ENCODE assay signal across 1 cellular context in the genomic region with DNA sequence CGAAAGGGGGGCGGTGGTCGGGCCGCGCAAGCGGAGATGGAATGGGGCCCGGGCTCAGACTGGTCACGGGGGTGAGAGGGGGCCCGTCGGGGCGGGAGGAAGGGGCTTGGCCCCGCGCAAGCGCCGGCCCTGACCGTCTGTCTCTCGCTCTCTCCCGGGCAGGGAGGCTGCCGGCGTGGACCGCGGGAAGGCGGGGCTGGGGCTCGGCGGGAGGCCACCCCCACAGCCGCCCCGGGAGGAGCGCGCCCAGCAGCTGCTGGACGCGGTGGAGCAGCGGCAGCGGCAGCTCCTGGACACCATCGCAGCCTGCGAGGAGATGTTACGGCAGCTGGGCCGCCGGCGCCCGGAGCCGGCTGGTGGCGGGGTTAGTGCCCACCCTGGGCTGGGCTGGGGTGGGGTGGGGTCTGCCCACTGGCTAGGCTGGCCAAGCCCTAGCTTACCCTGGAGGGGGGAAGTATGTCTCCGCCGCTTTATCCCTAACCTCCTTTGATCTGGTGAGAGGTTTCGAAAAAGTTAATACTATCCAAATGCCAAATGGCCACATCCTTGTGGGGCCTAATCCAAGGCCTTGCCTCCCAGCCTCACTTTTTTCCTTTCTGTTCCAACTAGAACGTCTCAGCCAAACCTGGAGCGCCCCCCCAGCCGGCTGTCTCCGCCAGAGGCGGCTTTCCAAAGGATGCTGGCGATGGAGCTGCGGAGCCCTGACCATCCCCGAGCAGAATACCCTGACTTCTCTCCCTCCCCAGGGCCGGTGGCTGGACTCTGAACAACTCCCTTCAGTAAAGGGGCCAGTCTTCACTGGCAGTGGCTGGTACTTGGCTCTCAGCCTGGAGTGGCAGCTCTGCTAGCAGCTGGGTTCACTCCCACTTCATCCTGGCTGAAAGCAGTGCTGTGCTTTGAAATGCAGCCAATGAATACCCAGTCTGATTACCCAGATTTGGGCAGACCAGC.
TF ChIP-seq lines count a peak whose summit lies in the region.

No MANE protein-coding gene starts in this region.

TF ChIP-seq in K562, 482 proteins besides CTCF, POLR2A, EP300 and RAD21 (continued from another document and continues in another):
- TF ChIP-seq ADNP (tag; IDR thresholded peaks at IDR 0.05) (no peak), DDX20 (tag; IDR thresholded peaks at IDR 0.05; ENCODE audit: low read depth) (no peak), RBM22 (IDR thresholded peaks at IDR 0.05; ENCODE audit: low read depth, low read length, poor library complexity, severe bottlenecking) (peak; percentile 76), TFAM (CRISPR knock-in tag; conservative IDR thresholded peaks at IDR 0.05) (no peak), ZNF780A (CRISPR knock-in tag; IDR thresholded peaks at IDR 0.05) (no peak), ZBTB1 (CRISPR knock-in tag; IDR thresholded peaks at IDR 0.05; ENCODE audit: borderline replicate concordance, low read depth) (no peak), CBX5 (IDR thresholded peaks at IDR 0.05; ENCODE audit: borderline replicate concordance, low read depth) (no peak), SIRT6 (IDR thresholded peaks at IDR 0.05; ENCODE audit: low read depth, low read length) (no peak), CCNT2 (IDR thresholded peaks at IDR 0.05; ENCODE audit: borderline replicate concordance, extremely low read depth, insufficient read length, low read depth, low read length) (peak; percentile 18), ZNF224 (CRISPR knock-in tag; IDR thresholded peaks at IDR 0.05) (no peak), NEUROD1 (IDR thresholded peaks at IDR 0.05; ENCODE audit: borderline replicate concordance, low read depth, low read length, partially characterized antibody) (no peak), PHF8 (IDR thresholded peaks at IDR 0.05; ENCODE audit: borderline replicate concordance, low read length) (no peak), ZNF695 (CRISPR knock-in tag; IDR thresholded peaks at IDR 0.05) (no peak), ELF1 (tag; IDR thresholded peaks at IDR 0.05) (0 out of 2 replicates have a peak, but pooled peaks have one; percentile 15), ASH1L (IDR thresholded peaks at IDR 0.05; ENCODE audit: borderline replicate concordance, low read depth, partially characterized antibody) (no peak), EP400 (IDR thresholded peaks at IDR 0.05) (no peak; the same call in 1 of the 2 replicates), MAZ (CRISPR knock-in tag; conservative IDR thresholded peaks at IDR 0.05 in 1 of 2, IDR thresholded peaks at IDR 0.05 in 1 of 2) (peak; percentile 72 to 86; a peak in 3 of 4 replicates), JUN (IDR thresholded peaks at IDR 0.05; ENCODE audit: borderline replicate concordance, low read depth, low read length) (no peak), JUN (CRISPR knock-in tag; IDR thresholded peaks at IDR 0.05; ENCODE audit: borderline replicate concordance) (0 out of 2 replicates have a peak, but pooled peaks have one; percentile 34), STAT5A (IDR thresholded peaks at IDR 0.05; ENCODE audit: borderline replicate concordance, low read length) (no peak), DMBX1 (CRISPR knock-in tag; IDR thresholded peaks at IDR 0.05; ENCODE audit: borderline replicate concordance) (no peak), HMGN3 (IDR thresholded peaks at IDR 0.05; ENCODE audit: borderline replicate concordance, extremely low read depth, insufficient read length, low read depth, low read length) (peak; percentile 62), ZNF445 (CRISPR knock-in tag; IDR thresholded peaks at IDR 0.05; ENCODE audit: low read depth) (no peak), U2AF1 (optimal IDR thresholded peaks at IDR 0.05; ENCODE audit: low read depth, low read length) (no peak), PHB2 (IDR thresholded peaks at IDR 0.05; ENCODE audit: low read depth) (no peak), NFIX (CRISPR knock-in tag; IDR thresholded peaks at IDR 0.05; ENCODE audit: low read depth) (no peak), SNIP1 (IDR thresholded peaks at IDR 0.05; ENCODE audit: low read depth) (no peak), HEY1 (CRISPR knock-in tag; IDR thresholded peaks at IDR 0.05; ENCODE audit: borderline replicate concordance) (no peak)
- TF ChIP-seq, protein P1, sequence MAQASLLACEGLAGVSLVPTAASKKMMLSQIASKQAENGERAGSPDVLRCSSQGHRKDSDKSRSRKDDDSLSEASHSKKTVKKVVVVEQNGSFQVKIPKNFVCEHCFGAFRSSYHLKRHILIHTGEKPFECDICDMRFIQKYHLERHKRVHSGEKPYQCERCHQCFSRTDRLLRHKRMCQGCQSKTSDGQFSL (CRISPR knock-in tag; IDR thresholded peaks at IDR 0.05) = peak; percentile 62; the same call in 1 of the 2 replicates
- TF ChIP-seq, protein P1 (tag; IDR thresholded peaks at IDR 0.05) = peak in 1 of 2 experiments; percentile 75; a peak in 2 of 4 replicates
- TF ChIP-seq, protein P2, sequence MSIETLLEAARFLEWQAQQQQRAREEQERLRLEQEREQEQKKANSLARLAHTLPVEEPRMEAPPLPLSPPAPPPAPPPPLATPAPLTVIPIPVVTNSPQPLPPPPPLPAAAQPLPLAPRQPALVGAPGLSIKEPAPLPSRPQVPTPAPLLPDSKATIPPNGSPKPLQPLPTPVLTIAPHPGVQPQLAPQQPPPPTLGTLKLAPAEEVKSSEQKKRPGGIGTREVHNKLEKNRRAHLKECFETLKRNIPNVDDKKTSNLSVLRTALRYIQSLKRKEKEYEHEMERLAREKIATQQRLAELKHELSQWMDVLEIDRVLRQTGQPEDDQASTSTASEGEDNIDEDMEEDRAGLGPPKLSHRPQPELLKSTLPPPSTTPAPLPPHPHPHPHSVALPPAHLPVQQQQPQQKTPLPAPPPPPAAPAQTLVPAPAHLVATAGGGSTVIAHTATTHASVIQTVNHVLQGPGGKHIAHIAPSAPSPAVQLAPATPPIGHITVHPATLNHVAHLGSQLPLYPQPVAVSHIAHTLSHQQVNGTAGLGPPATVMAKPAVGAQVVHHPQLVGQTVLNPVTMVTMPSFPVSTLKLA (conservative IDR thresholded peaks at IDR 0.05) = peak; percentile 46 to 75; a peak in 3 of 4 replicates
- TF ChIP-seq, protein P3, sequence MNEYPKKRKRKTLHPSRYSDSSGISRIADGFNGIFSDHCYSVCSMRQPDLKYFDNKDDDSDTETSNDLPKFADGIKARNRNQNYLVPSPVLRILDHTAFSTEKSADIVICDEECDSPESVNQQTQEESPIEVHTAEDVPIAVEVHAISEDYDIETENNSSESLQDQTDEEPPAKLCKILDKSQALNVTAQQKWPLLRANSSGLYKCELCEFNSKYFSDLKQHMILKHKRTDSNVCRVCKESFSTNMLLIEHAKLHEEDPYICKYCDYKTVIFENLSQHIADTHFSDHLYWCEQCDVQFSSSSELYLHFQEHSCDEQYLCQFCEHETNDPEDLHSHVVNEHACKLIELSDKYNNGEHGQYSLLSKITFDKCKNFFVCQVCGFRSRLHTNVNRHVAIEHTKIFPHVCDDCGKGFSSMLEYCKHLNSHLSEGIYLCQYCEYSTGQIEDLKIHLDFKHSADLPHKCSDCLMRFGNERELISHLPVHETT (CRISPR knock-in tag; conservative IDR thresholded peaks at IDR 0.05 in 1 of 2, IDR thresholded peaks at IDR 0.05 in 1 of 2) = peak in 1 of 2 experiments; percentile 61; a peak in 2 of 4 replicates
- TF ChIP-seq, protein P4, sequence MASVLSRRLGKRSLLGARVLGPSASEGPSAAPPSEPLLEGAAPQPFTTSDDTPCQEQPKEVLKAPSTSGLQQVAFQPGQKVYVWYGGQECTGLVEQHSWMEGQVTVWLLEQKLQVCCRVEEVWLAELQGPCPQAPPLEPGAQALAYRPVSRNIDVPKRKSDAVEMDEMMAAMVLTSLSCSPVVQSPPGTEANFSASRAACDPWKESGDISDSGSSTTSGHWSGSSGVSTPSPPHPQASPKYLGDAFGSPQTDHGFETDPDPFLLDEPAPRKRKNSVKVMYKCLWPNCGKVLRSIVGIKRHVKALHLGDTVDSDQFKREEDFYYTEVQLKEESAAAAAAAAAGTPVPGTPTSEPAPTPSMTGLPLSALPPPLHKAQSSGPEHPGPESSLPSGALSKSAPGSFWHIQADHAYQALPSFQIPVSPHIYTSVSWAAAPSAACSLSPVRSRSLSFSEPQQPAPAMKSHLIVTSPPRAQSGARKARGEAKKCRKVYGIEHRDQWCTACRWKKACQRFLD (CRISPR knock-in tag; IDR thresholded peaks at IDR 0.05) = no peak
- TF ChIP-seq, protein P5, sequence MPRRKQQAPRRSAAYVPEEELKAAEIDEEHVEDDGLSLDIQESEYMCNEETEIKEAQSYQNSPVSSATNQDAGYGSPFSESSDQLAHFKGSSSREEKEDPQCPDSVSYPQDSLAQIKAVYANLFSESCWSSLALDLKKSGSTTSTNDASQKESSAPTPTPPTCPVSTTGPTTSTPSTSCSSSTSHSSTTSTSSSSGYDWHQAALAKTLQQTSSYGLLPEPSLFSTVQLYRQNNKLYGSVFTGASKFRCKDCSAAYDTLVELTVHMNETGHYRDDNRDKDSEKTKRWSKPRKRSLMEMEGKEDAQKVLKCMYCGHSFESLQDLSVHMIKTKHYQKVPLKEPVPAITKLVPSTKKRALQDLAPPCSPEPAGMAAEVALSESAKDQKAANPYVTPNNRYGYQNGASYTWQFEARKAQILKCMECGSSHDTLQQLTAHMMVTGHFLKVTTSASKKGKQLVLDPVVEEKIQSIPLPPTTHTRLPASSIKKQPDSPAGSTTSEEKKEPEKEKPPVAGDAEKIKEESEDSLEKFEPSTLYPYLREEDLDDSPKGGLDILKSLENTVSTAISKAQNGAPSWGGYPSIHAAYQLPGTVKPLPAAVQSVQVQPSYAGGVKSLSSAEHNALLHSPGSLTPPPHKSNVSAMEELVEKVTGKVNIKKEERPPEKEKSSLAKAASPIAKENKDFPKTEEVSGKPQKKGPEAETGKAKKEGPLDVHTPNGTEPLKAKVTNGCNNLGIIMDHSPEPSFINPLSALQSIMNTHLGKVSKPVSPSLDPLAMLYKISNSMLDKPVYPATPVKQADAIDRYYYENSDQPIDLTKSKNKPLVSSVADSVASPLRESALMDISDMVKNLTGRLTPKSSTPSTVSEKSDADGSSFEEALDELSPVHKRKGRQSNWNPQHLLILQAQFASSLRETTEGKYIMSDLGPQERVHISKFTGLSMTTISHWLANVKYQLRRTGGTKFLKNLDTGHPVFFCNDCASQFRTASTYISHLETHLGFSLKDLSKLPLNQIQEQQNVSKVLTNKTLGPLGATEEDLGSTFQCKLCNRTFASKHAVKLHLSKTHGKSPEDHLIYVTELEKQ (CRISPR knock-in tag; IDR thresholded peaks at IDR 0.05) = no peak
- TF ChIP-seq, protein P6, sequence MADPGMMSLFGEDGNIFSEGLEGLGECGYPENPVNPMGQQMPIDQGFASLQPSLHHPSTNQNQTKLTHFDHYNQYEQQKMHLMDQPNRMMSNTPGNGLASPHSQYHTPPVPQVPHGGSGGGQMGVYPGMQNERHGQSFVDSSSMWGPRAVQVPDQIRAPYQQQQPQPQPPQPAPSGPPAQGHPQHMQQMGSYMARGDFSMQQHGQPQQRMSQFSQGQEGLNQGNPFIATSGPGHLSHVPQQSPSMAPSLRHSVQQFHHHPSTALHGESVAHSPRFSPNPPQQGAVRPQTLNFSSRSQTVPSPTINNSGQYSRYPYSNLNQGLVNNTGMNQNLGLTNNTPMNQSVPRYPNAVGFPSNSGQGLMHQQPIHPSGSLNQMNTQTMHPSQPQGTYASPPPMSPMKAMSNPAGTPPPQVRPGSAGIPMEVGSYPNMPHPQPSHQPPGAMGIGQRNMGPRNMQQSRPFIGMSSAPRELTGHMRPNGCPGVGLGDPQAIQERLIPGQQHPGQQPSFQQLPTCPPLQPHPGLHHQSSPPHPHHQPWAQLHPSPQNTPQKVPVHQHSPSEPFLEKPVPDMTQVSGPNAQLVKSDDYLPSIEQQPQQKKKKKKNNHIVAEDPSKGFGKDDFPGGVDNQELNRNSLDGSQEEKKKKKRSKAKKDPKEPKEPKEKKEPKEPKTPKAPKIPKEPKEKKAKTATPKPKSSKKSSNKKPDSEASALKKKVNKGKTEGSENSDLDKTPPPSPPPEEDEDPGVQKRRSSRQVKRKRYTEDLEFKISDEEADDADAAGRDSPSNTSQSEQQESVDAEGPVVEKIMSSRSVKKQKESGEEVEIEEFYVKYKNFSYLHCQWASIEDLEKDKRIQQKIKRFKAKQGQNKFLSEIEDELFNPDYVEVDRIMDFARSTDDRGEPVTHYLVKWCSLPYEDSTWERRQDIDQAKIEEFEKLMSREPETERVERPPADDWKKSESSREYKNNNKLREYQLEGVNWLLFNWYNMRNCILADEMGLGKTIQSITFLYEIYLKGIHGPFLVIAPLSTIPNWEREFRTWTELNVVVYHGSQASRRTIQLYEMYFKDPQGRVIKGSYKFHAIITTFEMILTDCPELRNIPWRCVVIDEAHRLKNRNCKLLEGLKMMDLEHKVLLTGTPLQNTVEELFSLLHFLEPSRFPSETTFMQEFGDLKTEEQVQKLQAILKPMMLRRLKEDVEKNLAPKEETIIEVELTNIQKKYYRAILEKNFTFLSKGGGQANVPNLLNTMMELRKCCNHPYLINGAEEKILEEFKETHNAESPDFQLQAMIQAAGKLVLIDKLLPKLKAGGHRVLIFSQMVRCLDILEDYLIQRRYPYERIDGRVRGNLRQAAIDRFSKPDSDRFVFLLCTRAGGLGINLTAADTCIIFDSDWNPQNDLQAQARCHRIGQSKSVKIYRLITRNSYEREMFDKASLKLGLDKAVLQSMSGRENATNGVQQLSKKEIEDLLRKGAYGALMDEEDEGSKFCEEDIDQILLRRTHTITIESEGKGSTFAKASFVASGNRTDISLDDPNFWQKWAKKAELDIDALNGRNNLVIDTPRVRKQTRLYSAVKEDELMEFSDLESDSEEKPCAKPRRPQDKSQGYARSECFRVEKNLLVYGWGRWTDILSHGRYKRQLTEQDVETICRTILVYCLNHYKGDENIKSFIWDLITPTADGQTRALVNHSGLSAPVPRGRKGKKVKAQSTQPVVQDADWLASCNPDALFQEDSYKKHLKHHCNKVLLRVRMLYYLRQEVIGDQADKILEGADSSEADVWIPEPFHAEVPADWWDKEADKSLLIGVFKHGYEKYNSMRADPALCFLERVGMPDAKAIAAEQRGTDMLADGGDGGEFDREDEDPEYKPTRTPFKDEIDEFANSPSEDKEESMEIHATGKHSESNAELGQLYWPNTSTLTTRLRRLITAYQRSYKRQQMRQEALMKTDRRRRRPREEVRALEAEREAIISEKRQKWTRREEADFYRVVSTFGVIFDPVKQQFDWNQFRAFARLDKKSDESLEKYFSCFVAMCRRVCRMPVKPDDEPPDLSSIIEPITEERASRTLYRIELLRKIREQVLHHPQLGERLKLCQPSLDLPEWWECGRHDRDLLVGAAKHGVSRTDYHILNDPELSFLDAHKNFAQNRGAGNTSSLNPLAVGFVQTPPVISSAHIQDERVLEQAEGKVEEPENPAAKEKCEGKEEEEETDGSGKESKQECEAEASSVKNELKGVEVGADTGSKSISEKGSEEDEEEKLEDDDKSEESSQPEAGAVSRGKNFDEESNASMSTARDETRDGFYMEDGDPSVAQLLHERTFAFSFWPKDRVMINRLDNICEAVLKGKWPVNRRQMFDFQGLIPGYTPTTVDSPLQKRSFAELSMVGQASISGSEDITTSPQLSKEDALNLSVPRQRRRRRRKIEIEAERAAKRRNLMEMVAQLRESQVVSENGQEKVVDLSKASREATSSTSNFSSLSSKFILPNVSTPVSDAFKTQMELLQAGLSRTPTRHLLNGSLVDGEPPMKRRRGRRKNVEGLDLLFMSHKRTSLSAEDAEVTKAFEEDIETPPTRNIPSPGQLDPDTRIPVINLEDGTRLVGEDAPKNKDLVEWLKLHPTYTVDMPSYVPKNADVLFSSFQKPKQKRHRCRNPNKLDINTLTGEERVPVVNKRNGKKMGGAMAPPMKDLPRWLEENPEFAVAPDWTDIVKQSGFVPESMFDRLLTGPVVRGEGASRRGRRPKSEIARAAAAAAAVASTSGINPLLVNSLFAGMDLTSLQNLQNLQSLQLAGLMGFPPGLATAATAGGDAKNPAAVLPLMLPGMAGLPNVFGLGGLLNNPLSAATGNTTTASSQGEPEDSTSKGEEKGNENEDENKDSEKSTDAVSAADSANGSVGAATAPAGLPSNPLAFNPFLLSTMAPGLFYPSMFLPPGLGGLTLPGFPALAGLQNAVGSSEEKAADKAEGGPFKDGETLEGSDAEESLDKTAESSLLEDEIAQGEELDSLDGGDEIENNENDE (IDR thresholded peaks at IDR 0.05; ENCODE audit: low read depth, low read length) = no peak
